Comparison of ENCODE assay signal across 15 cellular contexts in the genomic region with DNA sequence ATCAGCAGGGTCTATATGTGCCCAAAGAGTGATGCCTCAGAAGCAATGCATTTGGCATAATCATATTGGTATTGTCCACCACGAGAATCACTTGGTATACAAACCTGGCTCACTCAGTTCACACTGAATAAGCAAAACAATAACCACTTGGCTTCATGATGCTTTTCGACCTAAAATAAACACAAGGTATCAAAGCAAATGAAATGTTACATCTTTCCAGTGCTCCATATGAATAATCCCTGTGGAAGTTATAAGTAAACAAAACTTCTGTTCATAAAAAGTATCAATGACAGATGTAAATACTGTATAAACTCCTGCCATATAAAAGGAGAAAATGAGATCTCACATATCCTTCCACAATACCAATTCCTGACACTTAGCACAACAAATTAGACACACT. TPM values are rescaled to one million over a fixed set of nuclear protein-coding genes. Genes with fewer than 3 reads are reported as not detected.
A peak's percentile ranks its signal among the peaks of the same experiment; 100 is the strongest.
DNase-seq lines count a peak whose midpoint lies in the region; ATAC-seq, FAIRE-seq and TF ChIP-seq lines count a peak whose summit lies in the region.
"Had no signal": no experiment of that assay in that cellular context is flagged by ENCODE, and none has a peak within 500 bp of the region (broad histone marks: within the 10 kb centered on the region; RNA-seq: fewer than 3 reads in every experiment).

No MANE protein-coding gene starts in this region.

- peak overlapping the region; percentile 96 for H3K27ac Mint-ChIP-seq in stimulated activated naive CD8-positive, alpha-beta T cell treated with anti-CD3 and anti-CD28 coated beads, Interleukin-15, Interleukin-2, amounts not matched to agents 100 ng/mL and 50 ng/mL, for 24 hours
- H3K27ac Mint-ChIP-seq: H9 had no signal

- no peak for DNase-seq in stimulated activated naive CD8-positive, alpha-beta T cell treated with anti-CD3 and anti-CD28 coated beads, Interleukin-15, Interleukin-2, amounts not matched to agents 100 U/mL and 50 U/mL, for 24 hours
- DNase-seq in SJSA1 (ENCODE audit: low read depth in 1 of 2, low spot score in 2 of 2) (no peak), bronchial epithelial cell (ENCODE audit: low read depth) (peak; percentile 35), testis (no peak), COLO668 (lab: John Stamatoyannopoulos, UW; ENCODE audit: unreplicated experiment) (no peak), left colon (no peak)
- DNase-seq: caudate nucleus, DMS79, H9, NCI-H2029, NCI-H524 treated with DMSO at 0.1 percent for 48 hours had no signal

- peak overlapping the region; percentile 68 for H3K4me3 Mint-ChIP-seq in stimulated activated naive CD8-positive, alpha-beta T cell treated with anti-CD3 and anti-CD28 coated beads, Interleukin-15, Interleukin-2, amounts not matched to agents 100 ng/mL and 50 ng/mL, for 24 hours
- H3K4me3 Mint-ChIP-seq: H9 had no signal

- TF ChIP-seq CTCF in bronchial epithelial cell (IDR thresholded peaks at IDR 0.05; ENCODE audit: insufficient read depth, low read length, severe bottlenecking) (no peak), testis (IDR thresholded peaks at IDR 0.05) (no peak)

- TF ChIP-seq POLR2A in testis (IDR thresholded peaks at IDR 0.05) = no peak

- H3K27ac ChIP-seq in SJSA1 = peak overlapping the region; percentile 66
- H3K27ac ChIP-seq in testis = peak overlapping the region; percentile 7 to 36
- H3K27ac ChIP-seq: BLaER1 had no signal

- H3K27me3 ChIP-seq in SJSA1 (replicated peaks) (no peaks in the 10 kb centered on the region), bronchial epithelial cell (ENCODE audit: control insufficient read depth, insufficient read depth, low read length) (no peaks in the 10 kb centered on the region), testis (no peaks in the 10 kb centered on the region)

- no peaks in the 10 kb centered on the region for H3K36me3 ChIP-seq in SJSA1
- H3K36me3 ChIP-seq in bronchial epithelial cell (ENCODE audit: control insufficient read depth, insufficient read depth, low read length) = no peaks in the 10 kb centered on the region
- H3K36me3 ChIP-seq in testis (ENCODE audit: low read depth, missing control alignments) = no peaks in the 10 kb centered on the region
- H3K36me3 ChIP-seq: BLaER1 had no signal

- H3K36me3 Mint-ChIP-seq in stimulated activated naive CD8-positive, alpha-beta T cell treated with anti-CD3 and anti-CD28 coated beads, Interleukin-15, Interleukin-2, amounts not matched to agents 100 ng/mL and 50 ng/mL, for 24 hours (ENCODE audit: low read depth) = peaks cover 4% of the 10 kb centered on the region

- peaks cover 33% of the 10 kb centered on the region for H3K4me1 ChIP-seq in SJSA1 (replicated peaks)
- peaks cover 7% of the 10 kb centered on the region for H3K4me1 ChIP-seq in testis

- 54 to 66% methylated on average over 2 of the region's 2 CpGs for WGBS in testis, 2 donors

- peaks cover 57% of the 10 kb centered on the region for H3K4me1 Mint-ChIP-seq in stimulated activated naive CD8-positive, alpha-beta T cell treated with anti-CD3 and anti-CD28 coated beads, Interleukin-15, Interleukin-2, amounts not matched to agents 100 ng/mL and 50 ng/mL, for 24 hours (ENCODE audit: low read depth)

- H3K4me3 ChIP-seq in SJSA1 (no peak overlapping the region), bronchial epithelial cell (ENCODE audit: low read depth, low read length) (no peak overlapping the region), testis (no peak overlapping the region)
- H3K4me3 ChIP-seq: BLaER1 had no signal

- no peak for FAIRE-seq in bronchial epithelial cell (lab: Jason Lieb, UNC)

- peaks cover 4% of the 10 kb centered on the region for H3K27me3 Mint-ChIP-seq in stimulated activated naive CD8-positive, alpha-beta T cell treated with anti-CD3 and anti-CD28 coated beads, Interleukin-15, Interleukin-2, amounts not matched to agents 100 ng/mL and 50 ng/mL, for 24 hours

- peaks cover 4% of the 10 kb centered on the region for H3K9me3 Mint-ChIP-seq in stimulated activated naive CD8-positive, alpha-beta T cell treated with anti-CD3 and anti-CD28 coated beads, Interleukin-15, Interleukin-2, amounts not matched to agents 100 ng/mL and 50 ng/mL, for 24 hours

- ATAC-seq in stimulated activated naive CD8-positive, alpha-beta T cell treated with anti-CD3 and anti-CD28 coated beads, Interleukin-15, Interleukin-2, amounts not matched to agents 100 U/mL and 50 U/mL, for 24 hours = no peak
- ATAC-seq in HG03097 (IDR thresholded peaks at IDR 0.05; ENCODE audit: low FRiP score, unreplicated experiment) (no peak), left colon (no peak)

- H3K9me3 ChIP-seq in SJSA1 (replicated peaks) (no peaks in the 10 kb centered on the region), testis (no peaks in the 10 kb centered on the region)
- H3K9me3 ChIP-seq: BLaER1 had no signal

- intact Hi-C loops in testis (cut with DNase I; ENCODE audit: low total_unique reads) = no loop called here
- intact Hi-C loops in left colon (cut with DNase I, micrococcal nuclease) = no loop called here

RNA-seq across cellular contexts. Expression of gene EBLN1, which starts 29.8 kb away (rescaled TPM):
- total RNA-seq in SJSA1 (2014; rRNA removed; shearing (Covaris generic)) = not detected in 2 replicates
- total RNA-seq in bronchial epithelial cell (not detected in 2 replicates), testis (1 to 10 TPM; 1.4 to 4.7 TPM), left colon (not detected)
- 3.5 TPM for polyA plus RNA-seq in testis (ENCODE audit: insufficient read depth, low read depth, low replicate concordance)
- total RNA-seq: H9, ureter had no signal
